8 cellular contexts compared by ENCODE assay signal in genomic region chr6:108559884-108560462, GRCh38. TPM values are rescaled to one million over a fixed set of nuclear protein-coding genes. Genes with fewer than 3 reads are reported as not detected.
DNase-seq lines count a peak whose midpoint lies in the region; ATAC-seq, FAIRE-seq and TF ChIP-seq lines count a peak whose summit lies in the region.

No MANE protein-coding gene starts in this region.

- peak overlapping the region; percentile 38 for H3K23ac ChIP-seq in IMR-90 (ENCODE audit: low read depth, low read length)

- H2AFZ ChIP-seq in IMR-90 (replicated peaks; ENCODE audit: low read length, poor library complexity), result peak overlapping the region; percentile 92

- ATAC-seq in IMR-90 (ENCODE audit: low read depth) (no peak), GM21390 (IDR thresholded peaks at IDR 0.05; ENCODE audit: unreplicated experiment) (no peak)

- peak overlapping the region; percentile 86 for H3K9ac ChIP-seq in IMR-90 (ENCODE audit: low read depth, low read length)

- H2BK120ac ChIP-seq in IMR-90 (ENCODE audit: low read depth, low read length), result peak overlapping the region; percentile 25; the same call in 1 of the 2 replicates

- no TSS peak for BruUV-seq in A673 (replicated peaks; lab: Mats Ljungman, UMichigan)
- BruUV-seq in IMR-90 (replicated peaks; lab: Mats Ljungman, UMichigan), result no TSS peak

- peak overlapping the region; percentile 90 for H2BK5ac ChIP-seq in IMR-90 (ENCODE audit: low read depth, low read length, poor library complexity, severe bottlenecking)

- dilution Hi-C loops in IMR-90 (cut with HindIII; ENCODE audit: low sequenced_read_pairs, unreplicated experiment), result no loop called here

- no peak overlapping the region for H2BK20ac ChIP-seq in IMR-90 (ENCODE audit: low read depth, low read length)

- H3K56ac ChIP-seq in IMR-90 (ENCODE audit: extremely low read depth, insufficient read depth, low read length), result peak overlapping the region; percentile 32; the same call in 1 of the 2 replicates

- POLR2A ChIA-PET in A673 (lab: Charles Lee; ENCODE audit: low non-redundant PET) (no interaction called here), IMR-90 (lab: Charles Lee; ENCODE audit: unreplicated experiment) (interaction anchor here (0.5 to 1.0 kb wide), 5 partner anchors 95 to 534 kb away, joined by 3 to 7 read pairs (median 7); partner anchors contain the start of gene SESN1)

- in situ Hi-C loops in IMR-90 (cut with MboI; ENCODE audit: low sequenced_read_pairs), result no loop called here

- DNase-seq in A673 (ENCODE audit: low spot score) (peak; percentile 86), GM10266 (ENCODE audit: extremely low spot score) (peak; percentile 36), IMR-90 (peak; percentile 74), RCC 7860 (ENCODE audit: low spot score) (peak; percentile 43), caudate nucleus (lab: John Stamatoyannopoulos, UW) (peak in 29 of 61 donors; percentile 40 to 89 (median 71)), islet precursor cell (peak; percentile 91), spleen (peak; percentile 92)

- no peak for FAIRE-seq in RCC 7860 (lab: Jason Lieb, UNC)

- peak overlapping the region; percentile 72 for H3K4ac ChIP-seq in IMR-90 (ENCODE audit: low read depth, low read length)

- H4K8ac ChIP-seq in IMR-90 (ENCODE audit: low read depth in 2 of 2, low read length in 2 of 2), result peak overlapping the region in 1 of 2 experiments; percentile 2; a peak in 1 of 4 replicates

- peak overlapping the region; percentile 79 for H3K27ac ChIP-seq in A673 (ENCODE audit: low read depth, low read length, poor library complexity, severe bottlenecking)
- peak overlapping the region; percentile 80 for H3K27ac ChIP-seq in IMR-90 (ENCODE audit: insufficient read depth, low read length)
- H3K27ac ChIP-seq in caudate nucleus (ENCODE audit: low read depth, low read length), result peak overlapping the region; percentile 99
- H3K27ac ChIP-seq in spleen, result peak overlapping the region; percentile 99 to 100 (median 100)

- 0% methylated on average over 3 of the region's 64 CpGs; no CpG with 5 or more reads in 1 of the 2 experiments for WGBS in IMR-90 (ENCODE audit: extremely low coverage in 2 of 2, insufficient read length in 1 of 2), 2 experiments
- WGBS in spleen, 5 donors, result 0 to 1% (median 0%) methylated on average over 26 to 64 of the region's 64 CpGs

- H3K9me3 ChIP-seq in A673 (ENCODE audit: low read depth, low read length, poor library complexity, severe bottlenecking), result no peaks in the 10 kb centered on the region
- no peaks in the 10 kb centered on the region for H3K9me3 ChIP-seq in IMR-90 (ENCODE audit: control insufficient read depth, insufficient read depth, low read length)
- H3K9me3 ChIP-seq in spleen, result no peaks in the 10 kb centered on the region

- no peaks in the 10 kb centered on the region for H3K27me3 ChIP-seq in A673 (replicated peaks; ENCODE audit: insufficient read depth, low read depth, low read length, poor library complexity)
- no peaks in the 10 kb centered on the region for H3K27me3 ChIP-seq in IMR-90 (ENCODE audit: control insufficient read depth, insufficient read depth, low read length)
- no peaks in the 10 kb centered on the region for H3K27me3 ChIP-seq in spleen (replicated peaks in 1 of 7)

- CTCF ChIA-PET in A673 (lab: Charles Lee), result no interaction called here
- CTCF ChIA-PET in IMR-90 (lab: Yijun Ruan, JAX), result interaction anchor here (1.6 kb wide), 1 partner anchor 333 kb away, joined by 3 read pairs; no protein-coding TSS in a partner anchor

- peaks cover 23% of the 10 kb centered on the region for H3K4me1 ChIP-seq in A673 (ENCODE audit: insufficient read depth, low read length, poor library complexity, severe bottlenecking)
- peaks cover 13% of the 10 kb centered on the region for H3K4me1 ChIP-seq in IMR-90 (ENCODE audit: control insufficient read depth, insufficient read depth, low read length)
- peaks cover 17 to 49% (median 46%) of the 10 kb centered on the region in 6 donors for H3K4me1 ChIP-seq in spleen

- no peak overlapping the region for H4K5ac ChIP-seq in IMR-90 (ENCODE audit: low read depth, low read length)

- H3K36me3 ChIP-seq in A673 (ENCODE audit: insufficient read depth, low read length, poor library complexity, severe bottlenecking), result no peaks in the 10 kb centered on the region
- H3K36me3 ChIP-seq in IMR-90 (ENCODE audit: control insufficient read depth, insufficient read depth, low read length), result peaks cover 5% of the 10 kb centered on the region; the same call in 1 of the 2 replicates
- no peaks in the 10 kb centered on the region for H3K36me3 ChIP-seq in spleen

- peak overlapping the region; percentile 97 for H3K4me3 ChIP-seq in A673 (ENCODE audit: low read depth, low read length, poor library complexity, severe bottlenecking)
- H3K4me3 ChIP-seq in IMR-90 (ENCODE audit: insufficient read depth, low read depth, low read length), result peak overlapping the region; percentile 78
- H3K4me3 ChIP-seq in spleen, result peak overlapping the region; percentile 68 to 88 (median 80)

- no peak for TF ChIP-seq CTCF in A673 (conservative IDR thresholded peaks at IDR 0.05; ENCODE audit: low read depth, low read length)
- TF ChIP-seq CTCF in GM10266 (IDR thresholded peaks at IDR 0.05; ENCODE audit: control insufficient read depth, insufficient read depth, low read depth, missing control alignments), result no peak
- no peak for TF ChIP-seq CTCF in IMR-90 (conservative IDR thresholded peaks at IDR 0.05; ENCODE audit: low read depth, low read length)
- peak in 1 of 11 experiments; percentile 10 for TF ChIP-seq CTCF in spleen (IDR thresholded peaks at IDR 0.05 in 8 of 11, conservative IDR thresholded peaks at IDR 0.05 in 3 of 11)

- peak overlapping the region; percentile 72 for H3K14ac ChIP-seq in IMR-90 (replicated peaks; ENCODE audit: low read depth, low read length)

- H2AK9ac ChIP-seq in IMR-90 (replicated peaks; ENCODE audit: low read depth, low read length, poor library complexity), result peak overlapping the region; percentile 92

- TF ChIP-seq RAD21 in IMR-90 (IDR thresholded peaks at IDR 0.05; ENCODE audit: low read length), result no peak; the same call in 1 of the 2 replicates

- TF ChIP-seq POLR2A in IMR-90 (IDR thresholded peaks at IDR 0.05; ENCODE audit: low read depth, low read length), result no peak
- TF ChIP-seq POLR2A in spleen (IDR thresholded peaks at IDR 0.05), result peak in 1 of 3 donors; percentile 75

- peaks cover 19% of the 10 kb centered on the region for H4K20me1 ChIP-seq in IMR-90 (ENCODE audit: insufficient read depth, low read length)

- H3K18ac ChIP-seq in IMR-90 (ENCODE audit: low read depth, low read length), result peak overlapping the region; percentile 53

- 0 out of 2 replicates have a peak overlapping the region, but pooled peaks have one; percentile 11 for H2AK5ac ChIP-seq in IMR-90 (ENCODE audit: low read depth, low read length)

- H3K79me1 ChIP-seq in IMR-90 (ENCODE audit: low read depth in 1 of 2, low read length in 2 of 2), result peaks cover 0 to 26% of the 10 kb centered on the region in 2 experiments; a peak in 2 of 4 replicates

- intact Hi-C loops in A673 (cut with micrococcal nuclease; ENCODE audit: unreplicated experiment), result loop anchor here (2.0 to 5.0 kb wide), 4 partner anchors 223 to 512 kb away; no protein-coding TSS in a partner anchor
- intact Hi-C loops in IMR-90 (cut with micrococcal nuclease), result loop anchor here (1.0 to 5.0 kb wide), 6 partner anchors 112 to 822 kb away; partner anchors contain the start of genes CD164 and CEP57L1
- intact Hi-C loops in spleen (cut with DNase I; ENCODE audit: low total_unique reads), result no loop called here

- no peak overlapping the region for H2BK15ac ChIP-seq in IMR-90 (ENCODE audit: low read depth, low read length)

- peaks cover 9% of the 10 kb centered on the region for H3K9me1 ChIP-seq in IMR-90 (ENCODE audit: insufficient read depth, low read length)

- peak overlapping the region; percentile 12; the same call in 1 of the 2 replicates for H4K91ac ChIP-seq in IMR-90 (ENCODE audit: insufficient read depth, low read depth, low read length)

- H3K4me2 ChIP-seq in IMR-90 (ENCODE audit: low read depth, low read length), result peak overlapping the region; percentile 67

TF ChIP-seq in IMR-90, 13 proteins besides CTCF, POLR2A, EP300 and RAD21:
- TF ChIP-seq RCOR1 (IDR thresholded peaks at IDR 0.05; ENCODE audit: insufficient replicate concordance, low read length), result no peak
- TF ChIP-seq BHLHE40 (IDR thresholded peaks at IDR 0.05; ENCODE audit: low read depth, low read length), result peak; percentile 63

RNA-seq across cellular contexts. Expression of gene FOXO3, which starts 0.7 kb away (rescaled TPM):
- total RNA-seq in A673 (2021), result 16.8 and 19.3 TPM in 2 replicates
- 35.3 and 38.7 TPM in 2 replicates for total RNA-seq in IMR-90 (2012; rRNA removed)
- polyA plus RNA-seq in IMR-90 (2012; rRNA removed), result 17.5 and 19.1 TPM in 2 replicates
- 12.9 and 22.4 TPM in 2 replicates for polyA plus RNA-seq in IMR-90 (2012; cell fraction: cytosol; rRNA removed)
- 13.2 and 15.6 TPM in 2 replicates for polyA plus RNA-seq in IMR-90 (2012; cell fraction: nucleus; rRNA removed; ENCODE audit: low replicate concordance)
- total RNA-seq in spleen, result 10 to 100 TPM; 45.8 to 86.9 (median 75.2) TPM
- polyA plus RNA-seq in spleen, result 10 to 100 TPM in 2 of 3 donors, 1 to 10 TPM in 1; 9.4 to 12.6 (median 12.0) TPM
